ENCODE assay signal across 1 cellular context in the genomic region with DNA sequence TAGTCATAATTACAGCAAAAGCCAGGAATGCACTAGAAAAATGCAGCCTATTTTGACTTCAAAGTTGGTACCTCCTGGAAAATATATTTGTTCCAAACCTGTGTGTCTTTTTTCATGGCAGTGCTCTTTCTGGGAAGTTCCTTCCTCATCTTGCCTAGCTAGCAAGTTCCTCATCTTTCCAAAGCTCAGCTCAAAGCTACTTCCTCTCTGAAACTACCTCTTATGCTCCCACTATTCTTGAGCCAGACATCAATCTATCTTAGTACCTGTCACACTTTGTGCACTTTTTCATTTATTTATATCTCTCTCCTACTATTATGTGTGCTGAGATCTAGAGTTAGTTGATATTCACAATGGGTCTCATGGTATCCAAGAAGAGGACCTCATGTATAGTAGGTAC.
TF ChIP-seq lines count a peak whose summit lies in the region.

No MANE protein-coding gene starts in this region.

TF ChIP-seq in GM23338, 12 proteins besides CTCF, POLR2A, EP300 and RAD21 (continued from another document):
- TF ChIP-seq, protein P1, sequence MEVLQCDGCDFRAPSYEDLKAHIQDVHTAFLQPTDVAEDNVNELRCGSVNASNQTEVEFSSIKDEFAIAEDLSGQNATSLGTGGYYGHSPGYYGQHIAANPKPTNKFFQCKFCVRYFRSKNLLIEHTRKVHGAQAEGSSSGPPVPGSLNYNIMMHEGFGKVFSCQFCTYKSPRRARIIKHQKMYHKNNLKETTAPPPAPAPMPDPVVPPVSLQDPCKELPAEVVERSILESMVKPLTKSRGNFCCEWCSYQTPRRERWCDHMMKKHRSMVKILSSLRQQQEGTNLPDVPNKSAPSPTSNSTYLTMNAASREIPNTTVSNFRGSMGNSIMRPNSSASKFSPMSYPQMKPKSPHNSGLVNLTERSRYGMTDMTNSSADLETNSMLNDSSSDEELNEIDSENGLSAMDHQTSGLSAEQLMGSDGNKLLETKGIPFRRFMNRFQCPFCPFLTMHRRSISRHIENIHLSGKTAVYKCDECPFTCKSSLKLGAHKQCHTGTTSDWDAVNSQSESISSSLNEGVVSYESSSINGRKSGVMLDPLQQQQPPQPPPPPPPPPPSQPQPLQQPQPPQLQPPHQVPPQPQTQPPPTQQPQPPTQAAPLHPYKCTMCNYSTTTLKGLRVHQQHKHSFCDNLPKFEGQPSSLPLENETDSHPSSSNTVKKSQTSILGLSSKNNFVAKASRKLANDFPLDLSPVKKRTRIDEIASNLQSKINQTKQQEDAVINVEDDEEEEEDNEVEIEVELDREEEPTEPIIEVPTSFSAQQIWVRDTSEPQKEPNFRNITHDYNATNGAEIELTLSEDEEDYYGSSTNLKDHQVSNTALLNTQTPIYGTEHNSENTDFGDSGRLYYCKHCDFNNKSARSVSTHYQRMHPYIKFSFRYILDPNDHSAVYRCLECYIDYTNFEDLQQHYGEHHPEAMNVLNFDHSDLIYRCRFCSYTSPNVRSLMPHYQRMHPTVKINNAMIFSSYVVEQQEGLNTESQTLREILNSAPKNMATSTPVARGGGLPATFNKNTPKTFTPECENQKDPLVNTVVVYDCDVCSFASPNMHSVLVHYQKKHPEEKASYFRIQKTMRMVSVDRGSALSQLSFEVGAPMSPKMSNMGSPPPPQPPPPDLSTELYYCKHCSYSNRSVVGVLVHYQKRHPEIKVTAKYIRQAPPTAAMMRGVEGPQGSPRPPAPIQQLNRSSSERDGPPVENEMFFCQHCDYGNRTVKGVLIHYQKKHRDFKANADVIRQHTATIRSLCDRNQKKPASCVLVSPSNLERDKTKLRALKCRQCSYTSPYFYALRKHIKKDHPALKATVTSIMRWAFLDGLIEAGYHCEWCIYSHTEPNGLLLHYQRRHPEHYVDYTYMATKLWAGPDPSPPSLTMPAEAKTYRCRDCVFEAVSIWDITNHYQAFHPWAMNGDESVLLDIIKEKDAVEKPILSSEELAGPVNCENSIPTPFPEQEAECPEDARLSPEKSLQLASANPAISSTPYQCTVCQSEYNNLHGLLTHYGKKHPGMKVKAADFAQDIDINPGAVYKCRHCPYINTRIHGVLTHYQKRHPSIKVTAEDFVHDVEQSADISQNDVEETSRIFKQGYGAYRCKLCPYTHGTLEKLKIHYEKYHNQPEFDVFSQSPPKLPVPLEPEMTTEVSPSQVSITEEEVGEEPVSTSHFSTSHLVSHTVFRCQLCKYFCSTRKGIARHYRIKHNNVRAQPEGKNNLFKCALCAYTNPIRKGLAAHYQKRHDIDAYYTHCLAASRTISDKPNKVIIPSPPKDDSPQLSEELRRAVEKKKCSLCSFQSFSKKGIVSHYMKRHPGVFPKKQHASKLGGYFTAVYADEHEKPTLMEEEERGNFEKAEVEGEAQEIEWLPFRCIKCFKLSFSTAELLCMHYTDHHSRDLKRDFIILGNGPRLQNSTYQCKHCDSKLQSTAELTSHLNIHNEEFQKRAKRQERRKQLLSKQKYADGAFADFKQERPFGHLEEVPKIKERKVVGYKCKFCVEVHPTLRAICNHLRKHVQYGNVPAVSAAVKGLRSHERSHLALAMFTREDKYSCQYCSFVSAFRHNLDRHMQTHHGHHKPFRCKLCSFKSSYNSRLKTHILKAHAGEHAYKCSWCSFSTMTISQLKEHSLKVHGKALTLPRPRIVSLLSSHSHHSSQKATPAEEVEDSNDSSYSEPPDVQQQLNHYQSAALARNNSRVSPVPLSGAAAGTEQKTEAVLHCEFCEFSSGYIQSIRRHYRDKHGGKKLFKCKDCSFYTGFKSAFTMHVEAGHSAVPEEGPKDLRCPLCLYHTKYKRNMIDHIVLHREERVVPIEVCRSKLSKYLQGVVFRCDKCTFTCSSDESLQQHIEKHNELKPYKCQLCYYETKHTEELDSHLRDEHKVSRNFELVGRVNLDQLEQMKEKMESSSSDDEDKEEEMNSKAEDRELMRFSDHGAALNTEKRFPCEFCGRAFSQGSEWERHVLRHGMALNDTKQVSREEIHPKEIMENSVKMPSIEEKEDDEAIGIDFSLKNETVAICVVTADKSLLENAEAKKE (CRISPR knock-in tag; IDR thresholded peaks at IDR 0.05): no peak
- TF ChIP-seq EZH2phosphoT487 (IDR thresholded peaks at IDR 0.05; ENCODE audit: unreplicated experiment) (no peak), POLR2AphosphoS5 (IDR thresholded peaks at IDR 0.05; ENCODE audit: low read depth) (no peak)
